Comparison of ENCODE assay signal across 10 cellular contexts in the genomic region with DNA sequence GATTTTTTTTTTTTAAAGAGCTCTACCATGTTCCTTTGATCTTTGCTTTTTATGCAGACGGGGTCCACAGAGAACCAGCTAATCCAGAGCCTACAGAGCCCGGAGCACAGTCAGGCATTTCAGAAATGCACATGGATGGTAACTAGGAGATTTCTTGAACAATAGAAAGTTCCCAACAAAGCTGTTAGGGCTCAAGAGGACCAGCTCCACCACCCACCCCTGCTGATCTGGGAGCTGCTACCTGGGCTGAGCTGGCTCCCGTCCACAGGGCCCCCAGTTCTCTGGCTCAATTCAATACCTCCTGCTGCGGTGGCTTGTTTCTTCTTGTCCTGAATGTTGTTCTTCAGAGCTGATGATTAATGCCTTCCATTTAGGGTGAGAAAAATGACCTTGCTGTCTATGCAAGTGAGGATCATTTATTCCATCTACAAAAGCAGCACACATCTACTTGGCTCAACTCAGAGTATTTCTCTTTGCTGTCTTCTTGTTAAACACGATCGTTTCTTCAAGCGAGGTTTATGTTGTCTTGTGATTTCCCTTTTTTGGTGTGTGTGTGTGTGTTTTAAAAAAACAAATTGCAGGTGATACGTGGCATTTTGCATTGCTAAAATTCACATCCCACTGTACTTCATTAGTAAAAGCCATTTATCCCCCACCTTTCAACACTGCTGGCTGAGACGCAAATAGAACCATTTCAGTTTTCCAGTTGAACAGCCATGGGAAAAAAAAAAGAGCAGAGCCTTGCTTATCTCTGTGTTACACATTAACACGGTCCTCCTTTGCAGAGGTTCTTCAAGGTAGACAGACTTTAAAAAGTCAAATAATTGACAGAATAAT. TPM values are rescaled to one million over a fixed set of nuclear protein-coding genes. Genes with fewer than 3 reads are reported as not detected.
A peak's percentile ranks its signal among the peaks of the same experiment; 100 is the strongest.
DNase-seq lines count a peak whose midpoint lies in the region; ATAC-seq and TF ChIP-seq lines count a peak whose summit lies in the region.
"Had no signal": no experiment of that assay in that cellular context is flagged by ENCODE, and none has a peak within 500 bp of the region (broad histone marks: within the 10 kb centered on the region; RNA-seq: fewer than 3 reads in every experiment).

No MANE protein-coding gene starts in this region.

- H2AFZ ChIP-seq in HCT116 (ENCODE audit: low read depth, low read length, poor library complexity, severe bottlenecking) = peak overlapping the region; percentile 45

- WGBS in heart right ventricle, 2 donors = 28 to 32% methylated on average over 10 of the region's 10 CpGs

- H3K27ac ChIP-seq in HCT116 (ENCODE audit: low read depth, low read length) (peak overlapping the region; percentile 15; the same call in 1 of the 2 replicates), heart right ventricle (peak overlapping the region; percentile 21 to 100 (median 72))

- H3K27me3 Mint-ChIP-seq in stimulated activated naive B cell treated with anti-CD40 and anti-IgM and Interleukin-4, amounts not matched to agents 10 μg/mL and 1 μg/mL and 100 μg/mL, for 72 hours = no peaks in the 10 kb centered on the region

- no peak overlapping the region for H3K27ac Mint-ChIP-seq in stimulated activated naive B cell treated with anti-CD40 and anti-IgM and Interleukin-4, amounts not matched to agents 10 μg/mL and 1 μg/mL and 100 μg/mL, for 72 hours

- peak; percentile 39 for ATAC-seq in HCT116
- peak in 5 of 8 donors; percentile 6 to 67 (median 52) for ATAC-seq in heart right ventricle
- ATAC-seq in stimulated activated naive B cell treated with anti-CD40 and anti-IgM and Interleukin-4, amounts not matched to agents 10 μg/mL and 1 μg/mL and 100 μg/mL, for 72 hours (replicated peaks) = no peak
- ATAC-seq in GM21515 (IDR thresholded peaks at IDR 0.05; ENCODE audit: unreplicated experiment) = no peak
- ATAC-seq: T-helper 17 cell had no signal

- no peak for DNase-seq in HCT116 (ENCODE audit: low read depth, low spot score)
- DNase-seq in OCI-M1 (lab: John Stamatoyannopoulos, UW) = peak; percentile 14
- DNase-seq in heart right ventricle = no peak
- peak; percentile 99 for DNase-seq in renal cortical epithelial cell (ENCODE audit: low read depth)
- DNase-seq in stimulated activated naive B cell treated with anti-CD40 and anti-IgM and Interleukin-4, amounts not matched to agents 10 μg/mL and 1 μg/mL and 100 μg/mL, for 72 hours = no peak
- no peak for DNase-seq in midbrain (lab: John Stamatoyannopoulos, UW)
- no peak for DNase-seq in activated effector memory CD4-positive, alpha-beta T cell treated with Interleukin-2 at 50 U/mL for 16 hours
- DNase-seq: adrenal gland, T-helper 17 cell had no signal

- no peak for TF ChIP-seq POLR2A in HCT116 (IDR thresholded peaks at IDR 0.05; ENCODE audit: borderline replicate concordance, extremely low read depth, insufficient read depth, insufficient read length)

- no peaks in the 10 kb centered on the region for H3K9me2 ChIP-seq in HCT116 (ENCODE audit: insufficient read depth)

- BruUV-seq in HCT116 (replicated peaks; lab: Mats Ljungman, UMichigan) = no TSS peak

- H3K4me3 Mint-ChIP-seq in stimulated activated naive B cell treated with anti-CD40 and anti-IgM and Interleukin-4, amounts not matched to agents 10 μg/mL and 1 μg/mL and 100 μg/mL, for 72 hours = no peak overlapping the region
- H3K4me3 Mint-ChIP-seq: T-helper 17 cell had no signal

- POLR2A ChIA-PET in HCT116 (lab: Charles Lee) = no interaction called here

- TF ChIP-seq CTCF in HCT116 (IDR thresholded peaks at IDR 0.05 in 2 of 3, conservative IDR thresholded peaks at IDR 0.05 in 1 of 3; ENCODE audit: borderline replicate concordance in 1 of 3, insufficient read depth in 1 of 3, low read depth in 2 of 3, low read length in 2 of 3) (no peak), heart right ventricle (IDR thresholded peaks at IDR 0.05) (no peak)

- intact Hi-C loops in HCT116 (cut with micrococcal nuclease) (no loop called here), heart right ventricle (cut with DNase I) (loop anchor here in 1 of 10 donors (2.0 kb wide), 1 partner anchor 32 kb away; the partner anchor contains the start of gene IGFBP7)

- H3K4me2 ChIP-seq in HCT116 (ENCODE audit: low read length) = peak overlapping the region; percentile 41

- H3K4me1 ChIP-seq in HCT116 (ENCODE audit: control insufficient read depth in 1 of 2, insufficient read depth in 2 of 2, low read length in 2 of 2) (peaks cover 27 to 44% of the 10 kb centered on the region in 2 experiments), heart right ventricle (peaks cover 14 to 100% (median 95%) of the 10 kb centered on the region in 9 donors)

- no peak for TF ChIP-seq RAD21 in HCT116 (IDR thresholded peaks at IDR 0.05; ENCODE audit: low read depth)

- H3K9me3 ChIP-seq in HCT116 (ENCODE audit: control insufficient read depth in 1 of 2, insufficient read depth in 1 of 2, low read depth in 1 of 2, low read length in 2 of 2) (no peaks in the 10 kb centered on the region), heart right ventricle (no peaks in the 10 kb centered on the region)

- H3K4me3 ChIP-seq in HCT116 (replicated peaks in 1 of 2; ENCODE audit: low read depth in 1 of 2, low read length in 2 of 2) (no peak overlapping the region), heart right ventricle (peak overlapping the region in 3 of 10 donors; percentile 5 to 16 (median 11))
- H3K4me3 ChIP-seq: adrenal gland had no signal

- H3K27me3 ChIP-seq in HCT116 (ENCODE audit: insufficient read depth, low read length) (peaks cover 20% of the 10 kb centered on the region), heart right ventricle (no peaks in the 10 kb centered on the region)
- H3K27me3 ChIP-seq: adrenal gland had no signal

- CTCF ChIA-PET in HCT116 (lab: Charles Lee) = no interaction called here

- no peaks in the 10 kb centered on the region for H3K9me3 Mint-ChIP-seq in stimulated activated naive B cell treated with anti-CD40 and anti-IgM and Interleukin-4, amounts not matched to agents 10 μg/mL and 1 μg/mL and 100 μg/mL, for 72 hours

- no peaks in the 10 kb centered on the region for H3K4me1 Mint-ChIP-seq in stimulated activated naive B cell treated with anti-CD40 and anti-IgM and Interleukin-4, amounts not matched to agents 10 μg/mL and 1 μg/mL and 100 μg/mL, for 72 hours
- H3K4me1 Mint-ChIP-seq: T-helper 17 cell had no signal

- RAD21 ChIA-PET in HCT116 (lab: Charles Lee; ENCODE audit: low non-redundant PET in 1 of 2, low total read pairs in 2 of 2, uncharacterized antibody in 2 of 2, unreplicated experiment in 2 of 2) = no interaction called here

- H3K36me3 ChIP-seq in HCT116 (ENCODE audit: control insufficient read depth in 1 of 2, insufficient read depth in 2 of 2, low read length in 2 of 2) (no peaks in the 10 kb centered on the region), heart right ventricle (peaks cover 0 to 23% (median 0%) of the 10 kb centered on the region in 9 donors)
- H3K36me3 ChIP-seq: adrenal gland had no signal

- H3K9ac ChIP-seq in HCT116 (ENCODE audit: low read length) = no peak overlapping the region

- H3K79me2 ChIP-seq in HCT116 (ENCODE audit: insufficient read depth, low read length) = no peaks in the 10 kb centered on the region

- no peaks in the 10 kb centered on the region for H4K20me1 ChIP-seq in HCT116 (ENCODE audit: insufficient read depth)

- H3K36me3 Mint-ChIP-seq in stimulated activated naive B cell treated with anti-CD40 and anti-IgM and Interleukin-4, amounts not matched to agents 10 μg/mL and 1 μg/mL and 100 μg/mL, for 72 hours = no peaks in the 10 kb centered on the region

TF ChIP-seq in HCT116, 20 proteins besides CTCF, POLR2A, EP300 and RAD21:
- TF ChIP-seq SP1 (IDR thresholded peaks at IDR 0.05; ENCODE audit: low read depth) = 0 out of 2 replicates have a peak, but pooled peaks have one; percentile 14
- TF ChIP-seq ZNF274 (IDR thresholded peaks at IDR 0.05; ENCODE audit: low read depth, low read length) = no peak
- no peak for TF ChIP-seq ELF1 (IDR thresholded peaks at IDR 0.05; ENCODE audit: borderline replicate concordance, low read depth)
- no peak for TF ChIP-seq EGR1 (IDR thresholded peaks at IDR 0.05; ENCODE audit: low read depth)
- TF ChIP-seq, protein P1, sequence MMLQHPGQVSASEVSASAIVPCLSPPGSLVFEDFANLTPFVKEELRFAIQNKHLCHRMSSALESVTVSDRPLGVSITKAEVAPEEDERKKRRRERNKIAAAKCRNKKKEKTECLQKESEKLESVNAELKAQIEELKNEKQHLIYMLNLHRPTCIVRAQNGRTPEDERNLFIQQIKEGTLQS (IDR thresholded peaks at IDR 0.05) = no peak
- TF ChIP-seq EZH2phosphoT487 (IDR thresholded peaks at IDR 0.05; ENCODE audit: borderline replicate concordance) = no peak
- TF ChIP-seq MAX (IDR thresholded peaks at IDR 0.05) = no peak
- no peak for TF ChIP-seq FOSL1 (IDR thresholded peaks at IDR 0.05; ENCODE audit: low read depth)
- TF ChIP-seq SIN3A (IDR thresholded peaks at IDR 0.05; ENCODE audit: low read depth) = no peak
- TF ChIP-seq, protein P2, sequence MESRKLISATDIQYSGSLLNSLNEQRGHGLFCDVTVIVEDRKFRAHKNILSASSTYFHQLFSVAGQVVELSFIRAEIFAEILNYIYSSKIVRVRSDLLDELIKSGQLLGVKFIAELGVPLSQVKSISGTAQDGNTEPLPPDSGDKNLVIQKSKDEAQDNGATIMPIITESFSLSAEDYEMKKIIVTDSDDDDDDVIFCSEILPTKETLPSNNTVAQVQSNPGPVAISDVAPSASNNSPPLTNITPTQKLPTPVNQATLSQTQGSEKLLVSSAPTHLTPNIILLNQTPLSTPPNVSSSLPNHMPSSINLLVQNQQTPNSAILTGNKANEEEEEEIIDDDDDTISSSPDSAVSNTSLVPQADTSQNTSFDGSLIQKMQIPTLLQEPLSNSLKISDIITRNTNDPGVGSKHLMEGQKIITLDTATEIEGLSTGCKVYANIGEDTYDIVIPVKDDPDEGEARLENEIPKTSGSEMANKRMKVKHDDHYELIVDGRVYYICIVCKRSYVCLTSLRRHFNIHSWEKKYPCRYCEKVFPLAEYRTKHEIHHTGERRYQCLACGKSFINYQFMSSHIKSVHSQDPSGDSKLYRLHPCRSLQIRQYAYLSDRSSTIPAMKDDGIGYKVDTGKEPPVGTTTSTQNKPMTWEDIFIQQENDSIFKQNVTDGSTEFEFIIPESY (IDR thresholded peaks at IDR 0.05; ENCODE audit: extremely low read depth, insufficient replicate concordance, low read length) = no peak
- no peak for TF ChIP-seq CBX3 (IDR thresholded peaks at IDR 0.05; ENCODE audit: low read depth)
- peak; percentile 94 for TF ChIP-seq TCF7L2 (IDR thresholded peaks at IDR 0.05; ENCODE audit: borderline replicate concordance, extremely low read depth, insufficient read depth, insufficient read length)
- TF ChIP-seq EZH2 (IDR thresholded peaks at IDR 0.05) = no peak

RNA-seq across cellular contexts. Expression of gene IGFBP7, which starts 31.3 kb away (rescaled TPM):
- total RNA-seq in HCT116 (2021; ENCODE audit: unreplicated experiment) (0.91 TPM), heart right ventricle (100 to 1,000 TPM; 498 to 826 (median 608) TPM), renal cortical epithelial cell (1,261 and 4,753 TPM in 2 replicates)
- not detected in 2 replicates for polyA plus RNA-seq in HCT116 (2012)
- polyA plus RNA-seq in heart right ventricle = 1,000 to 10,000 TPM in 1 of 2 donors, 100 to 1,000 TPM in 1; 876 to 1,251 TPM

Comparison
In these comparisons a context has a peak if more than half of its experiments do, and no peak if none do; other contexts are left out.
1. ATAC-seq: peak in HCT116 (single experiment) and heart right ventricle (5 of 8); none in stimulated activated naive B cell treated with anti-CD40 and anti-IgM and Interleukin-4, amounts not matched to agents 10 μg/mL and 1 μg/mL and 100 μg/mL, for 72 hours (0 of 2) and GM21515 (single experiment).
2. DNase-seq: peak in OCI-M1 (single experiment) and renal cortical epithelial cell (single experiment); none in HCT116 (single experiment), heart right ventricle (0 of 2), stimulated activated naive B cell treated with anti-CD40 and anti-IgM and Interleukin-4, amounts not matched to agents 10 μg/mL and 1 μg/mL and 100 μg/mL, for 72 hours (single experiment), midbrain (single experiment) and activated effector memory CD4-positive, alpha-beta T cell treated with Interleukin-2 at 50 U/mL for 16 hours (single experiment).
3. RNA of gene IGFBP7, which starts 31.3 kb away (total RNA-seq): 1,261 to 4,753 TPM in renal cortical epithelial cell and 498 to 826 TPM in heart right ventricle; 0.91 TPM in HCT116 (single experiment); every median in the first group is over 100 times any median in the second.